32 cellular contexts compared by ENCODE assay signal in the genomic region with DNA sequence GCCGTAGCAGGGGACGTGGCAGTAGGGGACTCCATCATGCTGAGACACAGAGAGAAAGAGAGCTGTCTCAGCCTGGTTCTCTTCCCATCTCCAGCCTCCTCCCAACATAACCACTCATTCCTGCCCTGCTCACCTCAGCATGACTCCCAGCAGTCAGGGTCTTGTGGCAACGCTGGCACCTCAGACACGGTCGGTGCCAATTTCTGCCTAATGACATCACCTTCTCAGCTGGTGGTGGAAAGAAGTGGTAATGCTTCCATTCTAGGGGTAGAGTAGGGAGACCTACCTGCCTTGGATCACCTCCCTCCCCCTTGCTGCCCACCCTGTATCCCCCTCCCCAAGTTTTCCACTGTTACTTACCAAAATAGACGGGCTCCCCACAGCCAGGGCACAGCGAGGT. TPM values are rescaled to one million over a fixed set of nuclear protein-coding genes. Genes with fewer than 3 reads are reported as not detected.
"Had no signal": no experiment of that assay in that cellular context is flagged by ENCODE, and none has a peak within 500 bp of the region (broad histone marks: within the 10 kb centered on the region; RNA-seq: fewer than 3 reads in every experiment).

No MANE protein-coding gene starts in this region.

- DNase-seq: activated CD4-positive, alpha-beta T cell treated with anti-CD3 and anti-CD28 coated beads for 48 hours; activated CD4-positive, alpha-beta T cell treated with anti-CD3 and anti-CD28 coated beads, Interleukin-2, amount 50 U/mL, for 48 hours; activated CD8-positive, alpha-beta memory T cell treated with anti-CD3 and anti-CD28 coated beads for 24 hours; activated CD8-positive, alpha-beta memory T cell treated with anti-CD3 and anti-CD28 coated beads, Interleukin-2, amount 50 U/mL, for 4 hours; activated naive CD8-positive, alpha-beta T cell treated with anti-CD3 and anti-CD28 coated beads, Interleukin-2, amount 50 U/mL, for 24 hours; activated T-cell treated with anti-CD3 and anti-CD28 coated beads, Interleukin-2, amount 50 U/mL, for 24 hours; amygdala; endodermal cell; foreskin fibroblast; heart left ventricle; hypothalamus; immature natural killer cell; left lung; mammary epithelial cell; naive B cell; nucleus accumbens; pancreas; retina; stimulated activated CD4-positive, alpha-beta T cell treated with anti-CD3 and anti-CD28 coated beads, Interleukin-1b, Interleukin-23, amount 100 ng/mL, for 48 hours; stimulated activated naive B cell treated with anti-CD40 and anti-IgM and Interleukin-4, amounts not matched to agents 10 μg/mL and 1 μg/mL and 100 μg/mL, for 72 hours; tibial artery; WERI-Rb-1 had no signal

- ATAC-seq: activated CD4-positive, CD25-positive, alpha-beta regulatory T cell treated with anti-CD3 and anti-CD28 coated beads, Interleukin-2, amount 50 U/mL, for 24 hours; activated naive CD8-positive, alpha-beta T cell treated with anti-CD3 and anti-CD28 coated beads, Interleukin-2, amount 50 U/mL, for 24 hours; esophagus mucosa; left lung; pancreas; stimulated activated naive B cell treated with anti-CD40 and anti-IgM and Interleukin-4, amounts not matched to agents 10 μg/mL and 1 μg/mL and 100 μg/mL, for 72 hours had no signal

RNA-seq across cellular contexts. Expression of a gene that starts 2.5 kb away (rescaled TPM):
- total RNA-seq: smooth muscle cell; T-helper 1 cell treated with Interleukin-12 subunit alpha and Interleukin-12 subunit beta and Interleukin-4 antibody, amounts not matched to agents 30 ng/mL and 1 ng/mL, for 36 hours had no signal

RNA-seq across cellular contexts. Expression of a gene that starts 8.0 kb away (rescaled TPM):
- total RNA-seq: breast epithelium; endodermal cell; esophagus mucosa; kidney epithelial cell; left lung; mammary epithelial cell; mesothelial cell of epicardium; prostate gland; smooth muscle cell; suprapubic skin; T-helper 1 cell treated with Interleukin-12 subunit alpha and Interleukin-12 subunit beta and Interleukin-4 antibody, amounts not matched to agents 30 ng/mL and 1 ng/mL, for 36 hours; ureter had no signal
